10 cellular contexts compared by ENCODE assay signal in genomic region chr13:48231948-48232347, GRCh38. TPM values are rescaled to one million over a fixed set of nuclear protein-coding genes. Genes with fewer than 3 reads are reported as not detected.
DNase-seq lines count a peak whose midpoint lies in the region; ATAC-seq and TF ChIP-seq lines count a peak whose summit lies in the region.
"Had no signal": no experiment of that assay in that cellular context is flagged by ENCODE, and none has a peak within 500 bp of the region (broad histone marks: within the 10 kb centered on the region; RNA-seq: fewer than 3 reads in every experiment).

No MANE protein-coding gene starts in this region.

- peaks cover 2% of the 10 kb centered on the region; the same call in 1 of the 2 replicates for H4K20me1 ChIP-seq in DOHH2 (ENCODE audit: control insufficient read depth, insufficient read depth, low read depth, low read length)

- no peaks in the 10 kb centered on the region for H3K9me2 ChIP-seq in DOHH2 (replicated peaks; ENCODE audit: control insufficient read depth, low read length)

- H3K9me3 ChIP-seq in DOHH2 (ENCODE audit: control insufficient read depth, insufficient read depth, low read length), result no peaks in the 10 kb centered on the region
- H3K9me3 ChIP-seq in esophagus squamous epithelium, result no peaks in the 10 kb centered on the region
- H3K9me3 ChIP-seq in gastrocnemius medialis, result no peaks in the 10 kb centered on the region
- no peaks in the 10 kb centered on the region for H3K9me3 ChIP-seq in SJCRH30 (replicated peaks)

- H3K4me3 ChIP-seq in DOHH2 (ENCODE audit: low read length), result no peak overlapping the region
- H3K4me3 ChIP-seq in esophagus squamous epithelium, result peak overlapping the region in 1 of 4 donors; percentile 79
- peak overlapping the region in 2 of 4 donors; percentile 76 to 99 for H3K4me3 ChIP-seq in gastrocnemius medialis
- H3K4me3 ChIP-seq in SJCRH30, result no peak overlapping the region

- peaks cover 37% of the 10 kb centered on the region for H3K79me2 ChIP-seq in DOHH2 (ENCODE audit: control insufficient read depth, low read length)

- DNase-seq in esophagus squamous epithelium (lab: John Stamatoyannopoulos, UW), result no peak
- no peak for DNase-seq in gastrocnemius medialis
- DNase-seq in NCI-H1436 treated with DMSO at 0.1 percent for 48 hours (lab: John Stamatoyannopoulos, UW), result no peak
- DNase-seq in SJCRH30, result no peak
- DNase-seq in GM20000 (ENCODE audit: low spot score), result no peak
- DNase-seq in retina, result no peak
- DNase-seq: NCI-H510A, WERI-Rb-1 had no signal

- intact Hi-C loops in esophagus squamous epithelium (cut with DNase I), result loop anchor here (10.0 kb wide), 2 partner anchors 107 to 343 kb away; no protein-coding TSS in a partner anchor
- intact Hi-C loops in gastrocnemius medialis (cut with DNase I; ENCODE audit: low total_unique reads), result loop anchor here (2.0 to 5.0 kb wide), 3 partner anchors 105 to 195 kb away; partner anchors contain the start of genes MED4 and NUDT15

- ATAC-seq in gastrocnemius medialis, result no peak

- H3K27me3 ChIP-seq in DOHH2 (ENCODE audit: control insufficient read depth, low read length) (peaks cover 22% of the 10 kb centered on the region), esophagus squamous epithelium (no peaks in the 10 kb centered on the region), gastrocnemius medialis (no peaks in the 10 kb centered on the region), SJCRH30 (no peaks in the 10 kb centered on the region)

- H3K27ac ChIP-seq in DOHH2 (ENCODE audit: low read depth, low read length) (no peak overlapping the region), VCaP (peak overlapping the region; percentile 99), esophagus squamous epithelium (peak overlapping the region; percentile 89 to 100 (median 99)), gastrocnemius medialis (peak overlapping the region; percentile 91 to 99 (median 97)), SJCRH30 (no peak overlapping the region)
- H3K27ac ChIP-seq: WERI-Rb-1 had no signal

- H3K4me2 ChIP-seq in DOHH2 (ENCODE audit: low read length), result peak overlapping the region; percentile 83; the same call in 1 of the 2 replicates

- in situ Hi-C loops in gastrocnemius medialis (cut with MboI; ENCODE audit: low sequenced_read_pairs in 4 of 4), result loop anchor here in 2 of 4 donors (10.0 kb wide), 2 partner anchors 73 to 107 kb away; partner anchors contain the start of gene RB1 (in 1 of the 2)

- TF ChIP-seq POLR2A in esophagus squamous epithelium (IDR thresholded peaks at IDR 0.05) (no peak), gastrocnemius medialis (IDR thresholded peaks at IDR 0.05) (no peak)

- TF ChIP-seq CTCF in DOHH2 (IDR thresholded peaks at IDR 0.05; ENCODE audit: low read depth, low read length, poor library complexity, severe bottlenecking) (no peak), VCaP (conservative IDR thresholded peaks at IDR 0.05) (no peak), esophagus squamous epithelium (IDR thresholded peaks at IDR 0.05) (no peak), gastrocnemius medialis (IDR thresholded peaks at IDR 0.05 in 4 of 5, conservative IDR thresholded peaks at IDR 0.05 in 1 of 5) (no peak), GM20000 (IDR thresholded peaks at IDR 0.05; ENCODE audit: extremely low read depth, missing control alignments) (no peak)

- H3K4me1 ChIP-seq in DOHH2 (ENCODE audit: control insufficient read depth, low read length) (peaks cover 36% of the 10 kb centered on the region), esophagus squamous epithelium (peaks cover 20 to 44% (median 27%) of the 10 kb centered on the region in 3 donors), gastrocnemius medialis (peaks cover 20 to 29% of the 10 kb centered on the region in 2 donors), SJCRH30 (peaks cover 16% of the 10 kb centered on the region)

- peaks cover 7% of the 10 kb centered on the region for H3F3A ChIP-seq in DOHH2 (ENCODE audit: control insufficient read depth, insufficient read depth)

- peaks cover 20% of the 10 kb centered on the region for H3K36me3 ChIP-seq in DOHH2 (ENCODE audit: control insufficient read depth, low read length)
- H3K36me3 ChIP-seq in esophagus squamous epithelium, result no peaks in the 10 kb centered on the region
- H3K36me3 ChIP-seq in gastrocnemius medialis, result no peaks in the 10 kb centered on the region
- H3K36me3 ChIP-seq in SJCRH30, result no peaks in the 10 kb centered on the region
- H3K36me3 ChIP-seq: WERI-Rb-1 had no signal

RNA-seq across cellular contexts. Expression of gene ITM2B, which starts 1.1 kb away (rescaled TPM):
- total RNA-seq in esophagus squamous epithelium (100 to 1,000 TPM; 418 to 554 (median 457) TPM), gastrocnemius medialis (100 to 1,000 TPM; 107 to 209 (median 168) TPM)
- 124 and 133 TPM in 2 replicates for total RNA-seq in SJCRH30 (2014; rRNA removed; shearing (Covaris generic))

Comparison
In these comparisons a context has a peak if more than half of its experiments do, and no peak if none do; other contexts are left out.
1. H3K27ac ChIP-seq: peak in VCaP (single experiment), esophagus squamous epithelium (4 of 4) and gastrocnemius medialis (4 of 4); none in DOHH2 (single experiment) and SJCRH30 (single experiment).